Comparison of ENCODE assay signal across 8 cellular contexts in the genomic region with DNA sequence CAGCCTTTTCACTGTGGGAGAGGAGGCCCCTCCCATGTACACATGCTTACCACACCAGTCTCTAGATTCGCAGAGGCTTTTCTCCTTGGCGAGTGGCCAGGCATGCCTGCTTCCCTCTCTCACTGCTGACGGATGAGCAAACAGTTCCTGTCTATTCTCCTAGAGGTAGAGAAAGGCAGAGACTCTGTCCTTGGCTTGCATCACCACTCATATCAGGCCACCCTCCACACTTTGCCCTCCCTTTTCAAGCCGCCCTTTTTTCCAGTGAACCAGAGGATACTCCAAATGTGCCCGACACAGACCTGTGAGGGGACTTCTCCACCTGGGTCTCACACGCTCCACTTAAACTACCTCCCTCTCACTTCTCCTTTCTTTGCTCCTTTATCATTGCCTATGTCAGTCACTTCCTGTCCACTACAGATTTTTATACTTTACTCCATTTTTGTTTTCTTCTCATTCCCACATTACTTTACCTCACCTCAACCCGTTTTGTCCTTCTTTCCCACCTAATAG.
A peak's percentile ranks its signal among the peaks of the same experiment; 100 is the strongest.
DNase-seq lines count a peak whose midpoint lies in the region; ATAC-seq and TF ChIP-seq lines count a peak whose summit lies in the region.

No MANE protein-coding gene starts in this region.

- H2BK120ac ChIP-seq in trophoblast cell (ENCODE audit: insufficient read depth, low read length, poor library complexity), result no peak overlapping the region

- peak; percentile 92 for DNase-seq in DMS153 treated with DMSO at 0.1 percent for 48 hours (lab: John Stamatoyannopoulos, UW; ENCODE audit: unreplicated experiment)
- peak; percentile 45 for DNase-seq in KG1 (lab: John Stamatoyannopoulos, UW)
- peak; percentile 29 for DNase-seq in SHP77 treated with DMSO at 0.1 percent for 48 hours (lab: John Stamatoyannopoulos, UW)
- DNase-seq in foreskin fibroblast, result peak; percentile 95 to 97
- peak in 1 of 2 donors; percentile 14 for DNase-seq in trophoblast cell
- no peak for DNase-seq in T-helper 1 cell
- DNase-seq in stimulated activated naive CD8-positive, alpha-beta T cell treated with anti-CD3 and anti-CD28 coated beads, Interleukin-15, Interleukin-2, amounts not matched to agents 100 U/mL and 50 U/mL, for 24 hours, result no peak

- H3K4ac ChIP-seq in trophoblast cell (ENCODE audit: low read depth, low read length), result no peak overlapping the region

- TF ChIP-seq CTCF in foreskin fibroblast (IDR thresholded peaks at IDR 0.05; ENCODE audit: low read depth, low read length), result no peak

- H3K14ac ChIP-seq in trophoblast cell (ENCODE audit: low read length), result no peak overlapping the region

- H3K79me2 ChIP-seq in trophoblast cell (ENCODE audit: control insufficient read depth, insufficient read depth, low read length, poor library complexity), result no peaks in the 10 kb centered on the region

- peaks cover 4% of the 10 kb centered on the region in 2 experiments for H3K4me1 ChIP-seq in trophoblast cell (ENCODE audit: control insufficient read depth in 1 of 2, insufficient read depth in 2 of 2, low read length in 2 of 2)

- H3K27me3 ChIP-seq in trophoblast cell (ENCODE audit: insufficient read depth, low read length), result no peaks in the 10 kb centered on the region

- H3K4me3 ChIP-seq in foreskin fibroblast (ENCODE audit: low read depth in 1 of 2, low read length in 2 of 2) (no peak overlapping the region), trophoblast cell (ENCODE audit: low read depth, low read length) (no peak overlapping the region)

- no peak overlapping the region for H2BK5ac ChIP-seq in trophoblast cell (ENCODE audit: low read depth, low read length, poor library complexity)

- no peak overlapping the region for H3K27ac ChIP-seq in trophoblast cell (ENCODE audit: low read depth, low read length)

- H3K36me3 ChIP-seq in trophoblast cell (ENCODE audit: control insufficient read depth in 1 of 2, insufficient read depth in 2 of 2, low read length in 2 of 2), result no peaks in the 10 kb centered on the region

- no peak overlapping the region for H4K91ac ChIP-seq in trophoblast cell (ENCODE audit: low read depth, low read length)

- H3K9me3 ChIP-seq in trophoblast cell (ENCODE audit: insufficient read depth, low read depth, low read length), result no peaks in the 10 kb centered on the region

- no peaks in the 10 kb centered on the region for H3K79me1 ChIP-seq in trophoblast cell (ENCODE audit: low read length)

- no peak overlapping the region for H3K4me2 ChIP-seq in trophoblast cell (ENCODE audit: low read length)

- H2AK5ac ChIP-seq in trophoblast cell (ENCODE audit: low read length), result no peak overlapping the region

- H3K18ac ChIP-seq in trophoblast cell (ENCODE audit: low read length), result no peak overlapping the region

- H2AFZ ChIP-seq in trophoblast cell (ENCODE audit: insufficient read depth, low read length, poor library complexity), result no peak overlapping the region

- peak overlapping the region; percentile 7 for H4K8ac ChIP-seq in trophoblast cell (ENCODE audit: low read depth, low read length)

- H2BK12ac ChIP-seq in trophoblast cell (ENCODE audit: low read length), result no peak overlapping the region

- no peak overlapping the region for H3K23ac ChIP-seq in trophoblast cell (ENCODE audit: low read length)

- no peak overlapping the region for H4K12ac ChIP-seq in trophoblast cell (ENCODE audit: low read depth, low read length)

- H3K9ac ChIP-seq in trophoblast cell (ENCODE audit: low read length), result no peak overlapping the region

- ATAC-seq in GM21526 (IDR thresholded peaks at IDR 0.05; ENCODE audit: low FRiP score, unreplicated experiment), result peak; percentile 65
- ATAC-seq in stimulated activated naive CD8-positive, alpha-beta T cell treated with anti-CD3 and anti-CD28 coated beads, Interleukin-15, Interleukin-2, amounts not matched to agents 100 U/mL and 50 U/mL, for 24 hours, result no peak

- WGBS in trophoblast cell (ENCODE audit: extremely low coverage, insufficient coverage, insufficient read length), result 100% methylated on average over 1 of the region's 7 CpGs

Comparison
In these comparisons a context has a peak if more than half of its experiments do, and no peak if none do; other contexts are left out.
1. DNase-seq: peak in DMS153 treated with DMSO at 0.1 percent for 48 hours (single experiment), KG1 (single experiment), SHP77 treated with DMSO at 0.1 percent for 48 hours (single experiment) and foreskin fibroblast (2 of 2); none in T-helper 1 cell (0 of 5) and stimulated activated naive CD8-positive, alpha-beta T cell treated with anti-CD3 and anti-CD28 coated beads, Interleukin-15, Interleukin-2, amounts not matched to agents 100 U/mL and 50 U/mL, for 24 hours (single experiment).